10 cellular contexts compared by ENCODE assay signal in genomic region chr12:50928392-50928791, GRCh38. TPM values are rescaled to one million over a fixed set of nuclear protein-coding genes. Genes with fewer than 3 reads are reported as not detected.
DNase-seq lines count a peak whose midpoint lies in the region; ATAC-seq and TF ChIP-seq lines count a peak whose summit lies in the region.
"Had no signal": no experiment of that assay in that cellular context is flagged by ENCODE, and none has a peak within 500 bp of the region (broad histone marks: within the 10 kb centered on the region; RNA-seq: fewer than 3 reads in every experiment).

No MANE protein-coding gene starts in this region.

- no CpG with 5 or more reads among the region's 3 CpGs for WGBS in neuronal stem cell (ENCODE audit: extremely low coverage in 2 of 2, insufficient read length in 2 of 2, insufficient replicate concordance in 1 of 2), 2 donors
- WGBS in aorta, 2 donors: 48 to 54% methylated on average over 3 of the region's 3 CpGs

- H3K27me3 ChIP-seq in left ventricle myocardium inferior (ENCODE audit: low read depth): no peaks in the 10 kb centered on the region
- no peaks in the 10 kb centered on the region for H3K27me3 ChIP-seq in neuronal stem cell (ENCODE audit: control insufficient read depth in 3 of 3, insufficient read depth in 3 of 3, low read depth in 1 of 3, low read length in 3 of 3)
- H3K27me3 ChIP-seq in aorta (ENCODE audit: control insufficient read depth in 1 of 2, insufficient read depth in 2 of 2, low read length in 1 of 2): no peaks in the 10 kb centered on the region

- no peak overlapping the region for H3K4ac ChIP-seq in neuronal stem cell (ENCODE audit: low read length)

- no peak overlapping the region for H3K23ac ChIP-seq in neuronal stem cell (ENCODE audit: low read depth, low read length, poor library complexity)

- H2BK12ac ChIP-seq in neuronal stem cell (ENCODE audit: low read length): no peak overlapping the region

- peak overlapping the region; percentile 27 for H2AFZ ChIP-seq in neuronal stem cell (ENCODE audit: low read length)

- ATAC-seq in Right ventricle myocardium superior (ENCODE audit: poor library complexity) (no peak), aorta (ENCODE audit: low FRiP score) (no peak), GM21515 (IDR thresholded peaks at IDR 0.05; ENCODE audit: unreplicated experiment) (no peak), HG02885 (IDR thresholded peaks at IDR 0.05; ENCODE audit: poor library complexity, unreplicated experiment) (no peak)

- no peaks in the 10 kb centered on the region for H3K9me3 ChIP-seq in left ventricle myocardium inferior (replicated peaks)
- no peaks in the 10 kb centered on the region for H3K9me3 ChIP-seq in neuronal stem cell (replicated peaks in 1 of 2; ENCODE audit: control insufficient read depth in 2 of 2, insufficient read depth in 1 of 2, low read depth in 1 of 2, low read length in 2 of 2)
- H3K9me3 ChIP-seq in aorta (ENCODE audit: control insufficient read depth, low read length): no peaks in the 10 kb centered on the region

- H3K4me2 ChIP-seq in neuronal stem cell (ENCODE audit: insufficient read depth, low read length, poor library complexity, severe bottlenecking): no peak overlapping the region

- H3K27ac ChIP-seq in left ventricle myocardium inferior (replicated peaks) (peak overlapping the region; percentile 94), neuronal stem cell (replicated peaks; ENCODE audit: low read length) (no peak overlapping the region), aorta (ENCODE audit: low read depth in 1 of 2, low read length in 2 of 2) (peak overlapping the region in 1 of 2 donors; percentile 48)

- H3K18ac ChIP-seq in neuronal stem cell (ENCODE audit: low read length): no peak overlapping the region

- peak overlapping the region; percentile 88 for H3K4me3 ChIP-seq in left ventricle myocardium inferior
- H3K4me3 ChIP-seq in epithelial cell of esophagus (ENCODE audit: low read length): peak overlapping the region; percentile 7
- H3K4me3 ChIP-seq in neuronal stem cell (ENCODE audit: low read length in 2 of 2): no peak overlapping the region
- peak overlapping the region; percentile 21 to 84 for H3K4me3 ChIP-seq in aorta (ENCODE audit: low read length in 2 of 2)

- H2AK5ac ChIP-seq in neuronal stem cell (ENCODE audit: low read depth, low read length): no peak overlapping the region

- TF ChIP-seq CTCF in left ventricle myocardium inferior (IDR thresholded peaks at IDR 0.05; ENCODE audit: borderline replicate concordance): no peak
- no peak for TF ChIP-seq CTCF in epithelial cell of esophagus (IDR thresholded peaks at IDR 0.05; ENCODE audit: insufficient read depth, low read depth, low read length, missing control alignments)

- H3K14ac ChIP-seq in neuronal stem cell (ENCODE audit: low read length): no peak overlapping the region

- H4K91ac ChIP-seq in neuronal stem cell (ENCODE audit: low read depth, low read length, poor library complexity): no peak overlapping the region

- H3K79me1 ChIP-seq in neuronal stem cell (ENCODE audit: low read depth, low read length): no peaks in the 10 kb centered on the region

- H2BK15ac ChIP-seq in neuronal stem cell (ENCODE audit: low read length): no peak overlapping the region

- H3K36me3 ChIP-seq in left ventricle myocardium inferior (peaks cover 22% of the 10 kb centered on the region), neuronal stem cell (replicated peaks in 1 of 2; ENCODE audit: control insufficient read depth in 2 of 2, insufficient read depth in 2 of 2, low read length in 2 of 2) (no peaks in the 10 kb centered on the region), aorta (ENCODE audit: control insufficient read depth in 1 of 2, insufficient read depth in 2 of 2, low read length in 1 of 2) (peaks cover 0 to 2% of the 10 kb centered on the region in 2 donors)

- H2BK5ac ChIP-seq in neuronal stem cell (ENCODE audit: low read length): no peak overlapping the region

- intact Hi-C loops in left ventricle myocardium inferior (cut with micrococcal nuclease) (loop anchor here (10.0 kb wide), 1 partner anchor 56 kb away; no protein-coding TSS in a partner anchor), Right ventricle myocardium superior (cut with DNase I) (loop anchor here (5.0 kb wide), 1 partner anchor 96 kb away; no protein-coding TSS in a partner anchor), aorta (cut with DNase I) (loop anchor here in 1 of 2 donors (10.0 kb wide), 1 partner anchor 104 kb away; no protein-coding TSS in a partner anchor)

- H3K9ac ChIP-seq in neuronal stem cell (ENCODE audit: low read depth, low read length, poor library complexity): no peak overlapping the region

- no peak overlapping the region for H2BK120ac ChIP-seq in neuronal stem cell (ENCODE audit: low read depth, low read length)

- no peak overlapping the region for H4K8ac ChIP-seq in neuronal stem cell (ENCODE audit: low read depth, low read length)

- DNase-seq in left ventricle myocardium inferior: no peak
- DNase-seq in Right ventricle myocardium superior: no peak
- peak; percentile 54 for DNase-seq in epithelial cell of esophagus (ENCODE audit: low read depth)
- DNase-seq in neuronal stem cell (ENCODE audit: low spot score): no peak
- no peak for DNase-seq in aorta
- DNase-seq in occipital lobe (lab: John Stamatoyannopoulos, UW): no peak
- DNase-seq: activated CD4-positive, alpha-beta T cell treated with anti-CD3 and anti-CD28 coated beads, Interleukin-2, amount 10 ng/mL, durations not matched to agents 24 days and 14 days; stimulated activated CD4-positive, alpha-beta T cell treated with anti-CD3 and anti-CD28 coated beads, Interleukin-1b, Interleukin-23, amount 100 ng/mL, for 48 hours had no signal

- H3K4me1 ChIP-seq in left ventricle myocardium inferior (peaks cover 76% of the 10 kb centered on the region), neuronal stem cell (ENCODE audit: control insufficient read depth in 2 of 2, insufficient read depth in 1 of 2, low read depth in 1 of 2, low read length in 2 of 2) (peaks cover 5 to 23% of the 10 kb centered on the region in 2 donors), aorta (ENCODE audit: control insufficient read depth in 1 of 2, insufficient read depth in 2 of 2, low read length in 2 of 2) (no peaks in the 10 kb centered on the region)

RNA-seq across cellular contexts. Expression of gene HIGD1C, which starts 24.0 kb away (rescaled TPM):
- total RNA-seq in left ventricle myocardium inferior: not detected
- total RNA-seq in Right ventricle myocardium superior: not detected
- polyA plus RNA-seq in neuronal stem cell (2013, experiment 1 of 2): not detected
- not detected for polyA plus RNA-seq in neuronal stem cell (2013, experiment 2 of 2)
- not detected for total RNA-seq in aorta
- not detected for polyA plus RNA-seq in aorta
- total RNA-seq in occipital lobe: not detected
- total RNA-seq: activated CD4-positive, alpha-beta T cell treated with anti-CD3 and anti-CD28 coated beads, Interleukin-2, amount 10 ng/mL, durations not matched to agents 24 days and 14 days had no signal

Comparison
In these comparisons a context has a peak if more than half of its experiments do, and no peak if none do; other contexts are left out.
1. H3K4me3 ChIP-seq: peak in left ventricle myocardium inferior (single experiment), epithelial cell of esophagus (single experiment) and aorta (2 of 2); none in neuronal stem cell (0 of 2).